In genomic region chr11:59267196-59267595, GRCh38 we compare ENCODE assay signal across 14 cellular contexts. TPM values are rescaled to one million over a fixed set of nuclear protein-coding genes. Genes with fewer than 3 reads are reported as not detected.
A peak's percentile ranks its signal among the peaks of the same experiment; 100 is the strongest.
DNase-seq lines count a peak whose midpoint lies in the region; ATAC-seq and TF ChIP-seq lines count a peak whose summit lies in the region.
"Had no signal": no experiment of that assay in that cellular context is flagged by ENCODE, and none has a peak within 500 bp of the region (broad histone marks: within the 10 kb centered on the region; RNA-seq: fewer than 3 reads in every experiment).

No MANE protein-coding gene starts in this region.

- ATAC-seq in GM19025 (IDR thresholded peaks at IDR 0.05; ENCODE audit: low read depth, unreplicated experiment) (peak; percentile 67), HG02588 (IDR thresholded peaks at IDR 0.05; ENCODE audit: unreplicated experiment) (peak; percentile 79), HG03460 (IDR thresholded peaks at IDR 0.05; ENCODE audit: unreplicated experiment) (peak; percentile 73)
- ATAC-seq in activated CD8-positive, alpha-beta T cell treated with anti-CD3 and anti-CD28 coated beads, Interleukin-2, amount 10 ng/mL, durations not matched to agents 7 days and 5 days = no peak

- CTCF ChIA-PET in activated CD8-positive, alpha-beta T cell treated with anti-CD3 and anti-CD28 coated beads, Interleukin-2, amount 10 ng/mL, durations not matched to agents 7 days and 5 days (lab: Charles Lee) = no interaction called here

- H3K4me3 Mint-ChIP-seq in activated CD8-positive, alpha-beta T cell treated with anti-CD3 and anti-CD28 coated beads, Interleukin-2, amount 10 ng/mL, durations not matched to agents 7 days and 5 days = no peak overlapping the region
- H3K4me3 Mint-ChIP-seq: brain had no signal

- no peaks in the 10 kb centered on the region for H3K9me3 Mint-ChIP-seq in activated CD8-positive, alpha-beta T cell treated with anti-CD3 and anti-CD28 coated beads, Interleukin-2, amount 10 ng/mL, durations not matched to agents 7 days and 5 days (ENCODE audit: insufficient read depth)
- H3K9me3 Mint-ChIP-seq: brain had no signal

- H3K27me3 ChIP-seq in neutrophil (no peaks in the 10 kb centered on the region), testis (no peaks in the 10 kb centered on the region)
- H3K27me3 ChIP-seq: right atrium auricular region had no signal

- H3K27ac ChIP-seq in neutrophil = peak overlapping the region; percentile 98
- H3K27ac ChIP-seq in testis = no peak overlapping the region
- H3K27ac ChIP-seq: right atrium auricular region had no signal

- H3K4me1 Mint-ChIP-seq in activated CD8-positive, alpha-beta T cell treated with anti-CD3 and anti-CD28 coated beads, Interleukin-2, amount 10 ng/mL, durations not matched to agents 7 days and 5 days (ENCODE audit: low read depth) = peaks cover 2% of the 10 kb centered on the region
- H3K4me1 Mint-ChIP-seq: brain had no signal

- no peak overlapping the region for H3K27ac Mint-ChIP-seq in activated CD8-positive, alpha-beta T cell treated with anti-CD3 and anti-CD28 coated beads, Interleukin-2, amount 10 ng/mL, durations not matched to agents 7 days and 5 days

- H3K4me1 ChIP-seq in neutrophil (ENCODE audit: control insufficient read depth in 1 of 2, insufficient read depth in 1 of 2, low read depth in 1 of 2, low read length in 1 of 2) (peaks cover 89 to 100% of the 10 kb centered on the region in 2 experiments), testis (no peaks in the 10 kb centered on the region)
- H3K4me1 ChIP-seq: right atrium auricular region had no signal

- no peaks in the 10 kb centered on the region for H3K36me3 Mint-ChIP-seq in activated CD8-positive, alpha-beta T cell treated with anti-CD3 and anti-CD28 coated beads, Interleukin-2, amount 10 ng/mL, durations not matched to agents 7 days and 5 days (ENCODE audit: low read depth)
- H3K36me3 Mint-ChIP-seq: brain had no signal

- no peak for TF ChIP-seq POLR2A in testis (IDR thresholded peaks at IDR 0.05)

- POLR2A ChIA-PET in activated CD8-positive, alpha-beta T cell treated with anti-CD3 and anti-CD28 coated beads, Interleukin-2, amount 10 ng/mL, durations not matched to agents 7 days and 5 days (lab: Charles Lee) = no interaction called here

- no peak for DNase-seq in SK-N-DZ (ENCODE audit: low spot score)
- DNase-seq in DMS53 treated with DMSO at 0.1 percent for 48 hours (lab: John Stamatoyannopoulos, UW; ENCODE audit: unreplicated experiment) = no peak
- DNase-seq in activated CD8-positive, alpha-beta T cell treated with anti-CD3 and anti-CD28 coated beads, Interleukin-2, amount 10 ng/mL, durations not matched to agents 7 days and 5 days = no peak
- DNase-seq in testis = no peak
- DNase-seq: activated CD8-positive, alpha-beta memory T cell treated with anti-CD3 and anti-CD28 coated beads for 24 hours; left colon; NCI-H1694 treated with DMSO at 0.1 percent for 48 hours; SIG-M5 had no signal

- H3K4me3 ChIP-seq in neutrophil (ENCODE audit: low read depth in 1 of 2, low read length in 1 of 2) (no peak overlapping the region), testis (no peak overlapping the region)
- H3K4me3 ChIP-seq: right atrium auricular region had no signal

- intact Hi-C loops in testis (cut with DNase I; ENCODE audit: low total_unique reads) = no loop called here

- H3K9me3 ChIP-seq in neutrophil = no peaks in the 10 kb centered on the region
- no peaks in the 10 kb centered on the region for H3K9me3 ChIP-seq in testis
- H3K9me3 ChIP-seq: right atrium auricular region had no signal

- H3K36me3 ChIP-seq in neutrophil (no peaks in the 10 kb centered on the region), testis (ENCODE audit: low read depth, missing control alignments) (no peaks in the 10 kb centered on the region)
- H3K36me3 ChIP-seq: right atrium auricular region had no signal

- 61% methylated on average over 4 of the region's 4 CpGs; no CpG with 5 or more reads in 1 of the 2 donors for WGBS in testis, 2 donors

- H3K27me3 Mint-ChIP-seq in activated CD8-positive, alpha-beta T cell treated with anti-CD3 and anti-CD28 coated beads, Interleukin-2, amount 10 ng/mL, durations not matched to agents 7 days and 5 days (ENCODE audit: low read depth) = peaks cover 4% of the 10 kb centered on the region

- TF ChIP-seq CTCF in neutrophil (IDR thresholded peaks at IDR 0.05) = no peak
- TF ChIP-seq CTCF in testis (IDR thresholded peaks at IDR 0.05) = no peak

RNA-seq across cellular contexts. Expression of gene MPEG1, which starts 54.5 kb away (rescaled TPM):
- polyA plus RNA-seq in SK-N-DZ (2014; cell fraction: cytosol; rRNA removed) = not detected in 2 replicates
- not detected in 2 replicates for polyA plus RNA-seq in SK-N-DZ (2014; cell fraction: nucleus; rRNA removed)
- total RNA-seq in activated CD8-positive, alpha-beta T cell treated with anti-CD3 and anti-CD28 coated beads, Interleukin-2, amount 10 ng/mL, durations not matched to agents 7 days and 5 days = not detected
- 1 to 10 TPM in 1 of 2 donors, under 1 TPM in 1; 0.87 to 3.8 TPM for total RNA-seq in testis
- 12.1 TPM for polyA plus RNA-seq in testis (ENCODE audit: insufficient read depth, low read depth, low replicate concordance)
